ENCODE assay signal across 8 cellular contexts in the genomic region with DNA sequence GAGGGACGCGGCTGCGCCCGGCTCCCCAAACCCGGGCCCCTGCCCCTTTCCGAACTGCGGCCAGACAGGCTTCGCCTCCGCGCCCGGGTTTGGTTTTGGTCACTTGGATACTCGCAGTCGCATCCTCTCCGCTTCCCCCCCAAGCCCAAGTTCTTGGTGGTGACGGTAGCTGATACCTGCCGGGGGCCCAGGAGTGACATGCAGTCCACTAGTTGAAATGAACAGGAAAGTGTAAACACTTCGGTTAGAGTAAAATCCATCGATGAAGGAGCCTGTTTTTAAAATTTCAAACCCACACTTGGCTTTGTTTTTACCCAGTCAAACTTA. TPM values are rescaled to one million over a fixed set of nuclear protein-coding genes. Genes with fewer than 3 reads are reported as not detected.
A peak's percentile ranks its signal among the peaks of the same experiment; 100 is the strongest.
DNase-seq lines count a peak whose midpoint lies in the region; ATAC-seq and TF ChIP-seq lines count a peak whose summit lies in the region.

No MANE protein-coding gene starts in this region.

- TF ChIP-seq CTCF in Calu3 (IDR thresholded peaks at IDR 0.05; ENCODE audit: unreplicated experiment), result no peak
- TF ChIP-seq CTCF in VCaP (conservative IDR thresholded peaks at IDR 0.05), result no peak

- H3K4me1 Mint-ChIP-seq in Calu3 (ENCODE audit: low read depth, unreplicated experiment), result peaks cover 8% of the 10 kb centered on the region

- H3K9me3 Mint-ChIP-seq in Calu3 (ENCODE audit: low read depth, unreplicated experiment), result no peaks in the 10 kb centered on the region

- peaks cover 19% of the 10 kb centered on the region for H3K36me3 Mint-ChIP-seq in Calu3 (ENCODE audit: insufficient read depth, unreplicated experiment)

- CTCF ChIA-PET in Calu3 (lab: Charles Lee), result no interaction called here

- H3K27me3 ChIP-seq in right cardiac atrium (ENCODE audit: control insufficient read depth, insufficient read depth), result no peaks in the 10 kb centered on the region

- H3K4me3 Mint-ChIP-seq in Calu3 (ENCODE audit: low read depth, unreplicated experiment), result peak overlapping the region; percentile 91

- DNase-seq in Calu3 (no peak), right cardiac atrium (no peak), putamen (ENCODE audit: low spot score) (peak; percentile 5), kidney tubule cell (ENCODE audit: low spot score) (no peak), NCI-H1048 (lab: John Stamatoyannopoulos, UW) (no peak), NCI-H1436 treated with DMSO at 0.1 percent for 48 hours (lab: John Stamatoyannopoulos, UW) (no peak)

- H3K27ac ChIP-seq in VCaP (peak overlapping the region; percentile 85), right cardiac atrium (ENCODE audit: low read length) (no peak overlapping the region)

- intact Hi-C loops in Calu3 (cut with micrococcal nuclease; ENCODE audit: unreplicated experiment), result no loop called here
- intact Hi-C loops in right cardiac atrium (cut with DNase I), result no loop called here

- peak overlapping the region; percentile 73 for H3K4me3 ChIP-seq in right cardiac atrium (ENCODE audit: low read length)

- under 1% methylated on average over 18 of the region's 18 CpGs for WGBS in right cardiac atrium

- no peaks in the 10 kb centered on the region for H3K4me1 ChIP-seq in right cardiac atrium (ENCODE audit: control insufficient read depth, insufficient read depth, low read length)

- H3K27ac Mint-ChIP-seq in Calu3 (ENCODE audit: unreplicated experiment), result peak overlapping the region; percentile 97

- H3K27me3 Mint-ChIP-seq in Calu3 (ENCODE audit: unreplicated experiment), result no peaks in the 10 kb centered on the region

- BruUV-seq in Calu3 (replicated peaks; lab: Mats Ljungman, UMichigan), result no TSS peak

- ATAC-seq in HG02588 (IDR thresholded peaks at IDR 0.05; ENCODE audit: unreplicated experiment), result peak; percentile 39
- no peak for ATAC-seq in right cardiac atrium

- no peaks in the 10 kb centered on the region for H3K9me3 ChIP-seq in right cardiac atrium (ENCODE audit: control insufficient read depth, low read length)

RNA-seq across cellular contexts. Expression of gene CNTLN, which starts 0.7 kb away (rescaled TPM):
- total RNA-seq in Calu3 (2022) (5.7 and 6.7 TPM in 2 replicates), right cardiac atrium (1 to 10 TPM; 4.3 to 6.9 (median 5.4) TPM)
- 2.0 TPM for polyA plus RNA-seq in right cardiac atrium
